In the genomic region with DNA sequence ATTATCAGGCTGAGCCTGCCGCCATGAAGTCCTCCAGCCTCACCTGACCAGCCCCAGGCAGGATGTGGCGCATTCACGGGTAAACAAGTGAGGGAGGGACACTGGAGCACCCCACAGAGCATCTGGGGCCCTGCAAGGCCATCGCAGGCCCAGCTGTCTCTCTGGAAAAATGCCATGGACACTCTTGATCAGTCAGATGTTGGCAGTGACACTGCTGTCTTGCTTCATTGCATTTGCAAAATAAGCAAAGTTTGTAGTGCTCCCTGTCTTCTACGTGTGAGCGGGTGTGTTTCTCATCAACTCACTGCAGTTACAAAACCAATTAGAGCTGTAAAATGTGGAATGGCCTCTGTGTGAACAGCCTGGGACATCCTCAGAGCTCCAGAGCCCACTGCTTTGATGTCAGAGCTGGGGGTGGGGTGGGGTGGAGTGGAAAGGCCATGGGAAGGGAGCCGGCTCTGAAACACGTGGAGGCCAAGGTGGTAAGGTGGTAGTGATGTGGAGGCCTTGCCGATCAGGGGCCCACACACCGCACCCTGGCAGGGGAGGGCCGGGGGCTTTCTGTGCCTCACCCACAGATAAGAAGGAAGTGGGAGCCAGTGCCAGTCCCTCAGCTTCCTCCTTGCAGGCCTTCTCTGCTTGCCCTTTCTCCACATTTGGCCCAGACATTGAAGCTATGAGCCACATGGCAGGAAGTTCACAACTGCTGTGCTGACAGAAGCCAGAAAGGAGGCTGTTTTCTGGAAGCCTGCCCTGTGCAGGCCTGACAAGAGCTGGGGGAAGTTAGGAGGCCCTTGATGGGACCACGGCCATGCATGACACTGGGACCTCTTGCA, we compare ENCODE assay signal across 8 cellular contexts.
DNase-seq lines count a peak whose midpoint lies in the region; TF ChIP-seq lines count a peak whose summit lies in the region.

No MANE protein-coding gene starts in this region.

- H3K27me3 ChIP-seq in uterus, result no peaks in the 10 kb centered on the region

- no peak overlapping the region for H3K4me3 Mint-ChIP-seq in brain
- H3K4me3 Mint-ChIP-seq in osteocyte (ENCODE audit: unreplicated experiment), result no peak overlapping the region
- no peak overlapping the region for H3K4me3 Mint-ChIP-seq in activated T-helper 1 cell treated with anti-CD3 and anti-CD28 coated beads, Interleukin-12 subunit alpha, Interleukin-12 subunit beta, Interleukin-2, Interleukin-4 antibody, amounts not matched to agents 30 ng/mL and 10 ng/mL and 1 ng/mL, durations not matched to agents 14 hours and 24 hours and 36 hours

- H3K27ac ChIP-seq in uterus, result peak overlapping the region; percentile 24 to 69

- TF ChIP-seq POLR2A in uterus (IDR thresholded peaks at IDR 0.05), result no peak

- H3K36me3 ChIP-seq in uterus, result no peaks in the 10 kb centered on the region

- no peaks in the 10 kb centered on the region for H3K9me3 ChIP-seq in uterus

- H3K27ac Mint-ChIP-seq in brain, result peak overlapping the region in 4 of 5 experiments; percentile 56 to 97 (median 80)
- no peak overlapping the region for H3K27ac Mint-ChIP-seq in osteocyte (ENCODE audit: unreplicated experiment)
- no peak overlapping the region for H3K27ac Mint-ChIP-seq in activated T-helper 1 cell treated with anti-CD3 and anti-CD28 coated beads, Interleukin-12 subunit alpha, Interleukin-12 subunit beta, Interleukin-2, Interleukin-4 antibody, amounts not matched to agents 30 ng/mL and 10 ng/mL and 1 ng/mL, durations not matched to agents 14 hours and 24 hours and 36 hours

- no peak for TF ChIP-seq CTCF in brain (conservative IDR thresholded peaks at IDR 0.05)
- no peak for TF ChIP-seq CTCF in uterus (IDR thresholded peaks at IDR 0.05)
- TF ChIP-seq CTCF in osteocyte (IDR thresholded peaks at IDR 0.05), result no peak

- H3K9me3 Mint-ChIP-seq in brain (peaks cover 0 to 6% (median 2%) of the 10 kb centered on the region in 5 experiments), osteocyte (ENCODE audit: unreplicated experiment) (no peaks in the 10 kb centered on the region)
- H3K9me3 Mint-ChIP-seq in activated T-helper 1 cell treated with anti-CD3 and anti-CD28 coated beads, Interleukin-12 subunit alpha, Interleukin-12 subunit beta, Interleukin-2, Interleukin-4 antibody, amounts not matched to agents 30 ng/mL and 10 ng/mL and 1 ng/mL, durations not matched to agents 14 hours and 24 hours and 36 hours, result no peaks in the 10 kb centered on the region

- H3K4me1 Mint-ChIP-seq in brain (peaks cover 63% of the 10 kb centered on the region), osteocyte (ENCODE audit: unreplicated experiment) (peaks cover 11% of the 10 kb centered on the region)
- no peaks in the 10 kb centered on the region for H3K4me1 Mint-ChIP-seq in activated T-helper 1 cell treated with anti-CD3 and anti-CD28 coated beads, Interleukin-12 subunit alpha, Interleukin-12 subunit beta, Interleukin-2, Interleukin-4 antibody, amounts not matched to agents 30 ng/mL and 10 ng/mL and 1 ng/mL, durations not matched to agents 14 hours and 24 hours and 36 hours (ENCODE audit: low read depth)

- DNase-seq in SIG-M5 treated with dmso at 0.1 percent for 504 hours (lab: John Stamatoyannopoulos, UW; ENCODE audit: unreplicated experiment), result peak; percentile 70
- DNase-seq in SIG-M5 (lab: John Stamatoyannopoulos, UW), result no peak
- DNase-seq in medulla oblongata (ENCODE audit: extremely low spot score), result peak; percentile 92
- DNase-seq in uterus, result peak; percentile 65 to 74
- DNase-seq in osteocyte (ENCODE audit: extremely low spot score, unreplicated experiment), result no peak
- no peak for DNase-seq in NK-92 (lab: John Stamatoyannopoulos, UW; ENCODE audit: unreplicated experiment)
- no peak for DNase-seq in activated T-helper 1 cell treated with anti-CD3 and anti-CD28 coated beads, Interleukin-12 subunit alpha, Interleukin-12 subunit beta, Interleukin-2, Interleukin-4 antibody, amounts not matched to agents 30 ng/mL and 10 ng/mL and 1 ng/mL, durations not matched to agents 14 hours and 24 hours and 36 hours (ENCODE audit: low spot score)

- H3K27me3 Mint-ChIP-seq in brain (no peaks in the 10 kb centered on the region), osteocyte (ENCODE audit: unreplicated experiment) (peaks cover 21% of the 10 kb centered on the region)
- peaks cover 10% of the 10 kb centered on the region for H3K27me3 Mint-ChIP-seq in activated T-helper 1 cell treated with anti-CD3 and anti-CD28 coated beads, Interleukin-12 subunit alpha, Interleukin-12 subunit beta, Interleukin-2, Interleukin-4 antibody, amounts not matched to agents 30 ng/mL and 10 ng/mL and 1 ng/mL, durations not matched to agents 14 hours and 24 hours and 36 hours (ENCODE audit: insufficient read depth)

- no peaks in the 10 kb centered on the region for H3K36me3 Mint-ChIP-seq in brain
- no peaks in the 10 kb centered on the region for H3K36me3 Mint-ChIP-seq in osteocyte (ENCODE audit: unreplicated experiment)
- H3K36me3 Mint-ChIP-seq in activated T-helper 1 cell treated with anti-CD3 and anti-CD28 coated beads, Interleukin-12 subunit alpha, Interleukin-12 subunit beta, Interleukin-2, Interleukin-4 antibody, amounts not matched to agents 30 ng/mL and 10 ng/mL and 1 ng/mL, durations not matched to agents 14 hours and 24 hours and 36 hours (ENCODE audit: low read depth), result no peaks in the 10 kb centered on the region

- H3K4me1 ChIP-seq in uterus, result no peaks in the 10 kb centered on the region

- intact Hi-C loops in uterus (cut with DNase I; ENCODE audit: low total_unique reads), result no loop called here
- intact Hi-C loops in activated T-helper 1 cell treated with anti-CD3 and anti-CD28 coated beads, Interleukin-12 subunit alpha, Interleukin-12 subunit beta, Interleukin-2, Interleukin-4 antibody, amounts not matched to agents 30 ng/mL and 10 ng/mL and 1 ng/mL, durations not matched to agents 14 hours and 24 hours and 36 hours (cut with micrococcal nuclease), result no loop called here

- H3K4me3 ChIP-seq in uterus, result no peak overlapping the region

Comparison
In these comparisons a context has a peak if more than half of its experiments do, and no peak if none do; other contexts are left out.
1. DNase-seq: peak in SIG-M5 treated with dmso at 0.1 percent for 504 hours (single experiment), medulla oblongata (single experiment) and uterus (2 of 2); none in SIG-M5 (single experiment), osteocyte (single experiment), NK-92 (single experiment) and activated T-helper 1 cell treated with anti-CD3 and anti-CD28 coated beads, Interleukin-12 subunit alpha, Interleukin-12 subunit beta, Interleukin-2, Interleukin-4 antibody, amounts not matched to agents 30 ng/mL and 10 ng/mL and 1 ng/mL, durations not matched to agents 14 hours and 24 hours and 36 hours (single experiment).
2. H3K27ac Mint-ChIP-seq: peak in brain (4 of 5); none in osteocyte (single experiment) and activated T-helper 1 cell treated with anti-CD3 and anti-CD28 coated beads, Interleukin-12 subunit alpha, Interleukin-12 subunit beta, Interleukin-2, Interleukin-4 antibody, amounts not matched to agents 30 ng/mL and 10 ng/mL and 1 ng/mL, durations not matched to agents 14 hours and 24 hours and 36 hours (single experiment).